Comparison of ENCODE assay signal across 27 cellular contexts in the genomic region with DNA sequence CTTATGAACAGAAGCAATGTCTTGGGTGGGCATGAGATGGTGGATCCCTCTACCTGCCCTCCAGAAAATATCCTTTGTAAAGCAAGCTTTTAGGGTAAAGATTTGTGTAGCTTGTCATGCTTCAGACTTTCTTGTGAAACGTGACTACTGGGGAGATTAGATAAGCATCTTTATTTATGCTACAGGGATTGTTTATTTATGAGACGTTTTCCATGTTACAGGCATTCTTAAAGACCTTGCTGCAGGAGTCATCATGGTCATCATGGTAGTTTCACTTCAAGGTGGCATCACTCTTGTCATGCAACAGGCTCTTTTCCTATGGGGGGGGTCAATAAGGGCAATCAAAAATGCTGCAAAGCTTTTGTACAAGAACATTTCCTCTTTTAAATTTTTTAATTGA.
"Had no signal": no experiment of that assay in that cellular context is flagged by ENCODE, and none has a peak within 500 bp of the region (broad histone marks: within the 10 kb centered on the region; RNA-seq: fewer than 3 reads in every experiment).

No MANE protein-coding gene starts in this region.

- H3K27ac Mint-ChIP-seq: activated CD4-positive, alpha-beta memory T cell treated with anti-CD3 and anti-CD28 coated beads for 36 hours; activated CD4-positive, alpha-beta T cell treated with anti-CD3 and anti-CD28 coated beads for 36 hours; activated CD4-positive, alpha-beta T cell treated with anti-CD3 and anti-CD28 coated beads, Interleukin-2, amount 10 ng/mL, durations not matched to agents 24 days and 14 days; activated CD8-positive, alpha-beta memory T cell treated with anti-CD3 and anti-CD28 coated beads, Interleukin-2, amount 10 ng/mL, durations not matched to agents 7 days and 5 days; activated CD8-positive, alpha-beta T cell treated with anti-CD3 and anti-CD28 coated beads, Interleukin-2, amount 10 ng/mL, durations not matched to agents 7 days and 5 days; activated naive CD4-positive, alpha-beta T cell treated with anti-CD3 and anti-CD28 coated beads for 36 hours; activated naive CD4-positive, alpha-beta T cell treated with anti-CD3 and anti-CD28 coated beads, Interleukin-2, amount 50 U/mL, for 72 hours; activated naive CD8-positive, alpha-beta T cell treated with anti-CD3 and anti-CD28 coated beads, Interleukin-2, amount 10 ng/mL, durations not matched to agents 7 days and 5 days; activated T-helper 1 cell treated with anti-CD3 and anti-CD28 coated beads, Interleukin-12 subunit alpha, Interleukin-12 subunit beta, Interleukin-2, Interleukin-4 antibody, amounts not matched to agents 30 ng/mL and 10 ng/mL and 1 ng/mL, durations not matched to agents 14 hours and 24 hours and 36 hours; activated T-helper 2 cell treated with anti-CD3 and anti-CD28 coated beads, Interferon-gamma antibody, Interleukin-2, Interleukin-4, amounts not matched to agents 10 μg/mL and 5 μg/mL and 100 μg/mL, durations not matched to agents 14 hours and 24 hours and 36 hours; brain; T-helper 17 cell; T-helper 2 cell treated with Interferon-gamma antibody and Interleukin-4, amounts not matched to agents 5 μg/mL and 100 μg/mL, for 36 hours had no signal

- DNase-seq: activated CD4-positive, alpha-beta memory T cell treated with anti-CD3 and anti-CD28 coated beads for 36 hours; activated CD4-positive, alpha-beta T cell treated with anti-CD3 and anti-CD28 coated beads for 36 hours; activated CD4-positive, CD25-positive, alpha-beta regulatory T cell; activated CD4-positive, CD25-positive, alpha-beta regulatory T cell treated with anti-CD3 and anti-CD28 coated beads, Interleukin-2, amount 50 U/mL, for 72 hours; activated CD8-positive, alpha-beta memory T cell treated with anti-CD3 and anti-CD28 coated beads, Interleukin-2, amount 10 ng/mL, durations not matched to agents 7 days and 5 days; activated CD8-positive, alpha-beta memory T cell treated with anti-CD3 and anti-CD28 coated beads, Interleukin-2, amount 50 U/mL, for 4 hours; activated CD8-positive, alpha-beta T cell treated with anti-CD3 and anti-CD28 coated beads, Interleukin-2, amount 10 ng/mL, durations not matched to agents 7 days and 5 days; activated effector memory CD4-positive, alpha-beta T cell treated with anti-CD3 and anti-CD28 coated beads, Interleukin-2, amount 50 U/mL, for 16 hours; activated naive CD4-positive, alpha-beta T cell treated with anti-CD3 and anti-CD28 coated beads for 36 hours; activated naive CD8-positive, alpha-beta T cell treated with anti-CD3 and anti-CD28 coated beads, Interleukin-2, amount 10 ng/mL, durations not matched to agents 7 days and 5 days; activated T-cell treated with anti-CD3 and anti-CD28 coated beads, Interleukin-2, amount 50 U/mL, for 1 hour; activated T-cell treated with anti-CD3 and anti-CD28 coated beads, Interleukin-2, amount 50 U/mL, for 48 hours; central memory CD4-positive, alpha-beta T cell; cerebellar nuclear complex; colonic mucosa; effector CD8-positive, alpha-beta T cell; esophagus squamous epithelium; foreskin fibroblast; head of caudate nucleus; T-helper 17 cell; T1000 had no signal

- H3K4me1 Mint-ChIP-seq: activated CD4-positive, alpha-beta T cell treated with anti-CD3 and anti-CD28 coated beads for 36 hours; activated CD4-positive, alpha-beta T cell treated with anti-CD3 and anti-CD28 coated beads, Interleukin-2, amount 10 ng/mL, durations not matched to agents 24 days and 14 days; activated naive CD8-positive, alpha-beta T cell treated with anti-CD3 and anti-CD28 coated beads, Interleukin-2, amount 10 ng/mL, durations not matched to agents 7 days and 5 days; brain had no signal

- ATAC-seq: activated CD4-positive, alpha-beta T cell treated with anti-CD3 and anti-CD28 coated beads for 36 hours; activated CD8-positive, alpha-beta memory T cell treated with anti-CD3 and anti-CD28 coated beads, Interleukin-2, amount 10 ng/mL, durations not matched to agents 7 days and 5 days; activated CD8-positive, alpha-beta T cell treated with anti-CD3 and anti-CD28 coated beads, Interleukin-2, amount 10 ng/mL, durations not matched to agents 7 days and 5 days; activated naive CD4-positive, alpha-beta T cell treated with anti-CD3 and anti-CD28 coated beads, Interleukin-2, amount 50 U/mL, for 72 hours; T-helper 17 cell had no signal

- H3K4me3 Mint-ChIP-seq: activated CD4-positive, alpha-beta memory T cell treated with anti-CD3 and anti-CD28 coated beads for 36 hours; activated CD4-positive, alpha-beta T cell treated with anti-CD3 and anti-CD28 coated beads for 36 hours; activated CD4-positive, alpha-beta T cell treated with anti-CD3 and anti-CD28 coated beads, Interleukin-2, amount 10 ng/mL, durations not matched to agents 24 days and 14 days; activated CD8-positive, alpha-beta memory T cell treated with anti-CD3 and anti-CD28 coated beads, Interleukin-2, amount 10 ng/mL, durations not matched to agents 7 days and 5 days; activated CD8-positive, alpha-beta T cell treated with anti-CD3 and anti-CD28 coated beads, Interleukin-2, amount 10 ng/mL, durations not matched to agents 7 days and 5 days; activated naive CD4-positive, alpha-beta T cell treated with anti-CD3 and anti-CD28 coated beads for 36 hours; activated naive CD8-positive, alpha-beta T cell treated with anti-CD3 and anti-CD28 coated beads, Interleukin-2, amount 10 ng/mL, durations not matched to agents 7 days and 5 days; activated T-helper 1 cell treated with anti-CD3 and anti-CD28 coated beads, Interleukin-12 subunit alpha, Interleukin-12 subunit beta, Interleukin-2, Interleukin-4 antibody, amounts not matched to agents 30 ng/mL and 10 ng/mL and 1 ng/mL, durations not matched to agents 14 hours and 24 hours and 36 hours; brain; T-helper 17 cell; T-helper 2 cell treated with Interferon-gamma antibody and Interleukin-4, amounts not matched to agents 5 μg/mL and 100 μg/mL, for 36 hours had no signal
